ENCODE assay signal across 24 cellular contexts in the genomic region with DNA sequence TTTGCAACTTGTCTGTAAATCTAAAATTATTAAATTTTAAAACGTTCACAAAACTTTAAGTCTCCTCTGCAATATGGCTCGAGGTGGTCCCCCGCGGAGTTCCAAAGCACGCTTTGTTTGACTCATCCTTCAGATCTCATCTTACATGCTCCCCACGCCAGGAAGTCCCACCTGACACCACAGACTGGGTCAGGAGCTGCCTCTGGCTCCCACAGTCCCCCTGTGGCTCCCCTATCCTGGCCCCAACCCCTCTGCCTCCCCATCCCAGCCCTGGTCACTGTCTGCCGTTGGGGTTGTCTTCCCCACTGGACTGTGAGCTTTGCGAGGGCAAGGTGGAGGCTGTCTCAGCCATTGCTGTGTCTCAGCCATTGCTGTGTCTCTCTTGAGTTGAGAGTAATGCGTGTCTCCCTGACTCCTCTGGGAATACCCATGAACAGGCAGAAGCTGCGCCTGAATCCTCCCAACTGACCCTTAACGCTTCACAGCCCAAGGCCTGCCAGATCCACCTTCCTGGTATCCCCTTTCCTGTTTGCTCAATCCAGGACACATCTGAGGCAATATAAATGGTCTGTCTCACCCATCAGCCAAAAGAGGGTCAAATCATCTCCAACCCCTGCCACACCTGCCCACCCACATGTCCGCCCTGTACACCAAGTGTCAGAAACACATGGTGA. TPM values are rescaled to one million over a fixed set of nuclear protein-coding genes. Genes with fewer than 3 reads are reported as not detected.
DNase-seq lines count a peak whose midpoint lies in the region; ATAC-seq and TF ChIP-seq lines count a peak whose summit lies in the region.
"Had no signal": no experiment of that assay in that cellular context is flagged by ENCODE, and none has a peak within 500 bp of the region (broad histone marks: within the 10 kb centered on the region; RNA-seq: fewer than 3 reads in every experiment).

No MANE protein-coding gene starts in this region.

- H3K4me1 ChIP-seq in thymus (ENCODE audit: control insufficient read depth, insufficient read depth, low read length) (no peaks in the 10 kb centered on the region), mesenchymal stem cell (ENCODE audit: control insufficient read depth, insufficient read depth, low read depth, low read length) (peaks cover 5% of the 10 kb centered on the region)

- H3K9me3 ChIP-seq in thymus (ENCODE audit: control insufficient read depth), result no peaks in the 10 kb centered on the region
- H3K9me3 ChIP-seq in mesenchymal stem cell (ENCODE audit: control insufficient read depth, low read length), result peaks cover 3% of the 10 kb centered on the region

- no peaks in the 10 kb centered on the region for H3K9me3 Mint-ChIP-seq in glutamatergic neuron (ENCODE audit: unreplicated experiment)
- H3K9me3 Mint-ChIP-seq: CD8-positive, alpha-beta T cell had no signal

- intact Hi-C loops in posterior vena cava (cut with DNase I), result no loop called here

- peaks cover 4% of the 10 kb centered on the region for H3K36me3 Mint-ChIP-seq in glutamatergic neuron (ENCODE audit: unreplicated experiment)

- H3K9ac ChIP-seq in mesenchymal stem cell (ENCODE audit: low read length), result no peak overlapping the region

- H3K36me3 ChIP-seq in thymus (ENCODE audit: control insufficient read depth, insufficient read depth), result no peaks in the 10 kb centered on the region
- peaks cover 0 to 5% of the 10 kb centered on the region in 2 experiments for H3K36me3 ChIP-seq in mesenchymal stem cell (ENCODE audit: control insufficient read depth in 1 of 2, insufficient read depth in 2 of 2, low read depth in 1 of 2, low read length in 2 of 2)

- H3K4me1 Mint-ChIP-seq in glutamatergic neuron (ENCODE audit: low read depth, unreplicated experiment), result peaks cover 7% of the 10 kb centered on the region

- no peak overlapping the region for H3K14ac ChIP-seq in mesenchymal stem cell (ENCODE audit: low read length in 2 of 2)

- ATAC-seq in GM21825 (IDR thresholded peaks at IDR 0.05; ENCODE audit: unreplicated experiment), result no peak
- ATAC-seq: CD8-positive, alpha-beta T cell; Right ventricle myocardium inferior had no signal

- H2AFZ ChIP-seq in mesenchymal stem cell (ENCODE audit: low read depth, low read length), result no peak overlapping the region

- peak overlapping the region; percentile 55 for H3K4me3 Mint-ChIP-seq in glutamatergic neuron (ENCODE audit: unreplicated experiment)
- H3K4me3 Mint-ChIP-seq: CD8-positive, alpha-beta T cell had no signal

- H3K79me1 ChIP-seq in mesenchymal stem cell (replicated peaks; ENCODE audit: low read length, poor library complexity, severe bottlenecking), result peaks cover 18% of the 10 kb centered on the region

- no peak overlapping the region for H2BK5ac ChIP-seq in mesenchymal stem cell (ENCODE audit: low read depth, low read length, poor library complexity, severe bottlenecking)

- H4K8ac ChIP-seq in mesenchymal stem cell (ENCODE audit: low read length), result no peak overlapping the region

- TF ChIP-seq CTCF in glutamatergic neuron (IDR thresholded peaks at IDR 0.05; ENCODE audit: partially characterized antibody, unreplicated experiment), result no peak

- no peak overlapping the region for H3K4me2 ChIP-seq in mesenchymal stem cell (ENCODE audit: low read length, poor library complexity, severe bottlenecking)

- H3K27ac ChIP-seq in thymus (ENCODE audit: low read depth) (peak overlapping the region; percentile 77), mesenchymal stem cell (ENCODE audit: low read length, poor library complexity, severe bottlenecking) (no peak overlapping the region)

- H3K18ac ChIP-seq in mesenchymal stem cell (ENCODE audit: low read depth in 1 of 2, low read length in 2 of 2), result no peak overlapping the region

- DNase-seq in activated effector memory CD4-positive, alpha-beta T cell treated with anti-CD3 and anti-CD28 coated beads, Interleukin-2, amount 50 U/mL, for 16 hours, result peak; percentile 37
- no peak for DNase-seq in activated effector memory CD4-positive, alpha-beta T cell treated with Interleukin-2 at 50 U/mL for 16 hours
- DNase-seq in glutamatergic neuron, result no peak
- DNase-seq in posterior vena cava (ENCODE audit: low spot score), result peak; percentile 56
- DNase-seq in mesenchymal stem cell, result no peak
- DNase-seq in HK-2 (ENCODE audit: unreplicated experiment), result no peak
- DNase-seq: AML-193; C1 segment of cervical spinal cord; CD8-positive, alpha-beta T cell; H7; Karpas-422; NCI-H1694; NCI-H2081; NCI-H2171; NCI-H446; NCI-H526 had no signal

- H2BK12ac ChIP-seq in mesenchymal stem cell (ENCODE audit: low read length in 2 of 2), result no peak overlapping the region

- no peak overlapping the region for H2AK5ac ChIP-seq in mesenchymal stem cell (ENCODE audit: low read length, severe bottlenecking)

- H4K91ac ChIP-seq in mesenchymal stem cell (ENCODE audit: low read length), result no peak overlapping the region

- no peak overlapping the region for H3K4ac ChIP-seq in mesenchymal stem cell (ENCODE audit: low read depth in 1 of 2, low read length in 2 of 2)

- H3K4me3 ChIP-seq in thymus (ENCODE audit: low read length) (no peak overlapping the region), mesenchymal stem cell (ENCODE audit: insufficient read depth in 1 of 2, low read depth in 1 of 2, low read length in 2 of 2) (no peak overlapping the region)

- H3K23ac ChIP-seq in mesenchymal stem cell (ENCODE audit: low read length in 2 of 2), result no peak overlapping the region

- H2BK120ac ChIP-seq in mesenchymal stem cell (ENCODE audit: low read depth, low read length), result no peak overlapping the region

- H3K27me3 ChIP-seq in thymus (ENCODE audit: control insufficient read depth, insufficient read depth) (no peaks in the 10 kb centered on the region), mesenchymal stem cell (ENCODE audit: control insufficient read depth in 1 of 2, insufficient read depth in 1 of 2, low read length in 2 of 2) (no peaks in the 10 kb centered on the region)

- H3K27ac Mint-ChIP-seq in glutamatergic neuron (ENCODE audit: unreplicated experiment), result no peak overlapping the region
- H3K27ac Mint-ChIP-seq: CD8-positive, alpha-beta T cell had no signal

- 93% methylated on average over 12 of the region's 12 CpGs for WGBS in thymus
- 91% methylated on average over 12 of the region's 12 CpGs for whole genome bisulfite sequencing in mesenchymal stem cell

- H3K27me3 Mint-ChIP-seq in glutamatergic neuron (ENCODE audit: unreplicated experiment), result peaks cover 5% of the 10 kb centered on the region

- H2BK15ac ChIP-seq in mesenchymal stem cell (ENCODE audit: low read depth, poor library complexity, severe bottlenecking), result no peak overlapping the region

RNA-seq across cellular contexts. Expression of gene DYRK1B, which starts 15.9 kb away (rescaled TPM):
- 86.3 TPM for total RNA-seq in glutamatergic neuron (ENCODE audit: unreplicated experiment)
- total RNA-seq in posterior vena cava, result 1 to 10 TPM; 5.4 to 8.7 TPM
- polyA plus RNA-seq in thymus, result 19.0 TPM
- polyA plus RNA-seq in mesenchymal stem cell (2013, experiment 1 of 2), result 27.9 TPM
- polyA plus RNA-seq in mesenchymal stem cell (2013, experiment 2 of 2), result 27.0 TPM

RNA-seq across cellular contexts. Expression of gene FBL, which starts 28.2 kb away (rescaled TPM):
- total RNA-seq in glutamatergic neuron (ENCODE audit: unreplicated experiment) (119 TPM), posterior vena cava (100 to 1,000 TPM in 1 of 2 donors, 10 to 100 TPM in 1; 94.1 to 121 TPM)
- 185 TPM for polyA plus RNA-seq in thymus
- 147 TPM for polyA plus RNA-seq in mesenchymal stem cell (2013, experiment 1 of 2)
- polyA plus RNA-seq in mesenchymal stem cell (2013, experiment 2 of 2), result 134 TPM

RNA-seq across cellular contexts. Expression of gene LEUTX, which starts 39.4 kb away (rescaled TPM):
- total RNA-seq in glutamatergic neuron (ENCODE audit: unreplicated experiment) (1.6 TPM), posterior vena cava (not detected)
- polyA plus RNA-seq in thymus, result 0.46 TPM
- not detected for polyA plus RNA-seq in mesenchymal stem cell (2013, experiment 1 of 2)
- polyA plus RNA-seq in mesenchymal stem cell (2013, experiment 2 of 2), result not detected
- total RNA-seq: A172; CD8-positive, alpha-beta T cell; G401; H7; M059J; OCI-LY7; Right ventricle myocardium inferior had no signal
- polyA plus RNA-seq: AG04450 had no signal

Comparison
In these comparisons a context has a peak if more than half of its experiments do, and no peak if none do; other contexts are left out.
1. DNase-seq: peak in activated effector memory CD4-positive, alpha-beta T cell treated with anti-CD3 and anti-CD28 coated beads, Interleukin-2, amount 50 U/mL, for 16 hours (single experiment) and posterior vena cava (single experiment); none in activated effector memory CD4-positive, alpha-beta T cell treated with Interleukin-2 at 50 U/mL for 16 hours (single experiment), glutamatergic neuron (single experiment), mesenchymal stem cell (single experiment) and HK-2 (single experiment).